Comparison of ENCODE assay signal across 26 cellular contexts in the genomic region with DNA sequence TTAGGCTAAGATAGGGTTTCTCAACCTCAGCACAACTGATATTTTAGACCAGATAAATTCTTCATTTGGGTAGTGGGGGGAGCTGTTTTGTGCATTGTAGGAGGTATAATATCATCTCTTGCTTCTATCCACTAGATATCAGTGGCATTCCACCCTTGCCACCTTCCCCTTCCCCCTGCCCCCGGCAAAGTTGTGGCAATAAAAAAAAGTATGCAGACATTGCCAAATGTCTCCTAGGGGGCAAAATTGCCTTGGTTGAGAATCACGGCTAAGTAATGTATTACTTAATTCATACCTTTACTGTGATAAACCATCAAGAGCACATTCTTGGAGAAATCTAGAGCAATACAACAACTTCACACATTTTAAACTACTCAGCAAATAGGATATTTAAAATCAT.
"Had no signal": no experiment of that assay in that cellular context is flagged by ENCODE, and none has a peak within 500 bp of the region (broad histone marks: within the 10 kb centered on the region; RNA-seq: fewer than 3 reads in every experiment).

No MANE protein-coding gene starts in this region.

- H3K4me1 ChIP-seq: breast epithelium, Peyer's patch, SJSA1 had no signal

- H3K36me3 Mint-ChIP-seq: activated naive CD8-positive, alpha-beta T cell; WTC11 had no signal

- ATAC-seq: activated CD8-positive, alpha-beta T cell treated with anti-CD3 and anti-CD28 coated beads, Interleukin-2, amount 10 ng/mL, durations not matched to agents 7 days and 5 days; T-helper 17 cell; WTC11 had no signal

- H3K27ac ChIP-seq: breast epithelium, coronary artery, Peyer's patch, SJSA1 had no signal

- H3K9me3 Mint-ChIP-seq: activated T-helper 1 cell treated with anti-CD3 and anti-CD28 coated beads, Interleukin-12 subunit alpha, Interleukin-12 subunit beta, Interleukin-2, Interleukin-4 antibody, amounts not matched to agents 30 ng/mL and 10 ng/mL and 1 ng/mL, durations not matched to agents 14 hours and 24 hours and 36 hours; WTC11 had no signal

- DNase-seq: activated CD4-positive, alpha-beta T cell treated with anti-CD3 and anti-CD28 coated beads for 48 hours; activated CD4-positive, alpha-beta T cell treated with anti-CD3 and anti-CD28 coated beads, Interleukin-2, amount 50 U/mL, for 4 hours; activated CD4-positive, CD25-positive, alpha-beta regulatory T cell treated with anti-CD3 and anti-CD28 coated beads, Interleukin-2, amount 50 U/mL, for 72 hours; activated CD8-positive, alpha-beta memory T cell treated with anti-CD3 and anti-CD28 coated beads, Interleukin-2, amount 50 U/mL, for 48 hours; activated CD8-positive, alpha-beta T cell treated with anti-CD3 and anti-CD28 coated beads, Interleukin-2, amount 10 ng/mL, durations not matched to agents 7 days and 5 days; activated effector memory CD4-positive, alpha-beta T cell treated with Interleukin-2 at 50 U/mL for 16 hours; activated naive CD4-positive, alpha-beta T cell treated with Interleukin-2 at 50 U/mL for 16 hours; activated T-cell treated with anti-CD3 and anti-CD28 coated beads, Interleukin-2, amount 50 U/mL, for 1 hour; caudate nucleus; MM.1S; NCI-H1105; NCI-H1436; NCI-H1694 treated with DMSO at 0.1 percent for 48 hours; NCI-H2029 treated with DMSO at 0.1 percent for 48 hours; NCI-H446; NCI-H524; Peyer's patch; SHP77; T-helper 17 cell; T-helper 9 cell had no signal

- H3K4me3 Mint-ChIP-seq: activated CD8-positive, alpha-beta T cell treated with anti-CD3 and anti-CD28 coated beads, Interleukin-2, amount 10 ng/mL, durations not matched to agents 7 days and 5 days; activated naive CD8-positive, alpha-beta T cell; activated T-helper 1 cell treated with anti-CD3 and anti-CD28 coated beads, Interleukin-12 subunit alpha, Interleukin-12 subunit beta, Interleukin-2, Interleukin-4 antibody, amounts not matched to agents 30 ng/mL and 10 ng/mL and 1 ng/mL, durations not matched to agents 14 hours and 24 hours and 36 hours; T-helper 17 cell; WTC11 had no signal

- H3K9me3 ChIP-seq: breast epithelium, Peyer's patch, SJSA1 had no signal

- H3K36me3 ChIP-seq: breast epithelium, Peyer's patch, SJSA1 had no signal

- H3K27me3 Mint-ChIP-seq: activated naive CD8-positive, alpha-beta T cell; T-helper 17 cell had no signal

- H3K4me3 ChIP-seq: breast epithelium, coronary artery, Peyer's patch, SJSA1 had no signal

- H3K27me3 ChIP-seq: breast epithelium, Peyer's patch, SJSA1 had no signal
